In the genomic region with DNA sequence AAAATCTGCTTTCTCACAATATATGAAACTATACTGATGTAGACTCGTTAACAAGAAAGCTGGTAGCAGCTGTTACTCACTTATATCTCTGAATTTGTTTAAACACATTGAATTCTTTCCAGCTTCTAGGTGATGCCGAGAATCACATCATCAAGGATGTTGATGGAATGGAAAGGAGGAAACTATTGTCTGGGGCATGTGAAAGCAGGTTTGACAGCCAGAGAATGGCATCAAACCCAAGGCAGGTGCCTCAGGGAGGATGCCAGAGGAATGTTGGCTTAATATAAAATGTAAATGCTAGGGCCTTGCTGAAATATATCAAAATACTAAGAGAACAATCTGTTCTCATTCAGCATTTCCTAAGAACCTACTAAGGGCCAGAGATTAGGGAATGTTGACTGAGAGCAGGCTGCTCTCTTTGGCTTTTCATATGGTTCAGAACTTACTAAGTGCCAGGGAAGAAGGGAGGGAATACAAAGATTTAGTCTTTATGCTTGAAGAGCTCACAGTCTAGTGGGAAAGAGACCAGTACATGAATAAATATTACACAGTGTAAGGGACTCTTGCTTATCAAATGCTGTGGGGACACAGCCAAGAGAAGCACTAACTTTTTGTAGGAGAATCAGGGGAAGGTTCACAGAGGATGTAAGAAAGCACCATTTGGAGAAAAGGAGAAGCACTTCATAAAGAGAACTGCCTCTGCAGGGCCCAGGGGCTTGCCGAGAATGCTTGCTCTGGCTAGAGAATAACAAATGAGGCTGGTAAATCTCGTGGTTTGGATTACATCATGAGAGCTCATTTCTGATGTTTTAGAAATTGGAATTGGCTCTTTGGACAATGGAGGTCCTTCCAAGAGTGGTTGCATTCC, we compare ENCODE assay signal across 1 cellular context.
TF ChIP-seq lines count a peak whose summit lies in the region.

No MANE protein-coding gene starts in this region.

TF ChIP-seq in endothelial cell of umbilical vein, 7 proteins besides CTCF, POLR2A, EP300 and RAD21:
- TF ChIP-seq FOS (IDR thresholded peaks at IDR 0.05; ENCODE audit: borderline replicate concordance, insufficient read depth, low read length) (no peak), JUN (IDR thresholded peaks at IDR 0.05; ENCODE audit: borderline replicate concordance, insufficient read depth, insufficient read length, low read depth) (no peak), GATA2 (IDR thresholded peaks at IDR 0.05; ENCODE audit: insufficient read depth, insufficient read length, low read depth, low read length) (no peak), MYC (IDR thresholded peaks at IDR 0.05; ENCODE audit: low read depth, low read length) (no peak), POLR2AphosphoS5 (IDR thresholded peaks at IDR 0.05; ENCODE audit: insufficient read depth, low read depth, low read length) (no peak)
